In the genomic region with DNA sequence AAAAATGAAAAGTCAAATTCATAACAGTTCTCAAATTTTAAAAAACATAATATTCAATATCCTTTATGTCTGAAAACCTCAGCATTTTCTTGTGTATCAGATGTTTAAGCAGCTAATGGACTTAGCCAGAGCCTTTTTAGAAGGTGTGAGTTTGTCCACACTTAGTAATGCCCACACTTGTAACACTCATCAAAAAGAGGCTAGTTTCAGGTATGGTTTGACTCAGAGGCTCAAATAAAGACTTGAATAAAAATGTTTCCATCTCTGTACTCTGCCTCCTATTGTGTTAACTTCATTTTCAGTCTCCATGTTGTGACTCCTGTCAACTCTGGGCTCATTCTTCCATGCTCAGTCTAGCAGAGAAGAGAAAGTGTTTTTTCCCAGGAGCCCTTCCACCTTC, we compare ENCODE assay signal across 28 cellular contexts.
DNase-seq lines count a peak whose midpoint lies in the region; ATAC-seq, FAIRE-seq and TF ChIP-seq lines count a peak whose summit lies in the region.
"Had no signal": no experiment of that assay in that cellular context is flagged by ENCODE, and none has a peak within 500 bp of the region (broad histone marks: within the 10 kb centered on the region; RNA-seq: fewer than 3 reads in every experiment).

No MANE protein-coding gene starts in this region.

- no peaks in the 10 kb centered on the region for H3K36me3 ChIP-seq in Panc1 (ENCODE audit: control insufficient read depth, insufficient read depth, low read length)
- H3K36me3 ChIP-seq: heart right ventricle, thoracic aorta had no signal

- H3K4me1 ChIP-seq in Panc1 (ENCODE audit: control insufficient read depth, insufficient read depth, low read length): peaks cover 14% of the 10 kb centered on the region
- H3K4me1 ChIP-seq: parathyroid adenoma had no signal

- intact Hi-C loops in Panc1 (cut with micrococcal nuclease; ENCODE audit: unreplicated experiment): loop anchor here (10.0 kb wide), 1 partner anchor 307 kb away; a partner anchor contains a TSS

- no peaks in the 10 kb centered on the region for H3K9me3 ChIP-seq in Panc1 (ENCODE audit: control insufficient read depth, insufficient read depth, low read depth, low read length)
- H3K9me3 ChIP-seq: heart right ventricle, thoracic aorta had no signal

- no peak for TF ChIP-seq CTCF in Panc1 (IDR thresholded peaks at IDR 0.05)
- TF ChIP-seq CTCF in GM20000 (IDR thresholded peaks at IDR 0.05; ENCODE audit: extremely low read depth, missing control alignments): no peak

- in situ Hi-C loops in Panc1 (cut with HindIII; ENCODE audit: low pct_unique_long_range_greater_than_20kb, low sequenced_read_pairs): no loop called here

- DNase-seq in Panc1 (ENCODE audit: low read depth, low spot score): no peak
- no peak for DNase-seq in GM20000 (ENCODE audit: low spot score)
- DNase-seq in cerebellar cortex (ENCODE audit: low spot score): no peak
- DNase-seq: activated CD4-positive, alpha-beta memory T cell treated with anti-CD3 and anti-CD28 coated beads for 36 hours; activated CD8-positive, alpha-beta memory T cell treated with anti-CD3 and anti-CD28 coated beads, Interleukin-2, amount 50 U/mL, for 48 hours; anterior cingulate cortex; CD4-positive, alpha-beta memory T cell; heart right ventricle; left ventricle myocardium superior; mesendoderm; NCI-H1436 treated with DMSO at 0.1 percent for 48 hours; NCI-H226; NCI-H526 treated with DMSO at 0.1 percent for 48 hours; NK-92 treated with Interleukin-12 subunit alpha and Interleukin-12 subunit beta, amount 100 ng/mL, for 24 hours; retina; stimulated activated naive CD4-positive, alpha-beta T cell had no signal

- POLR2A ChIA-PET in Panc1 (lab: Charles Lee): no interaction called here

- ATAC-seq in GM18502 (IDR thresholded peaks at IDR 0.05; ENCODE audit: poor library complexity, unreplicated experiment) (peak; percentile 49), GM21576 (IDR thresholded peaks at IDR 0.05; ENCODE audit: unreplicated experiment) (peak; percentile 47), Panc1 (no peak), HG02571 (IDR thresholded peaks at IDR 0.05; ENCODE audit: unreplicated experiment) (no peak)
- ATAC-seq: heart right ventricle, left ventricle myocardium superior had no signal

- no peak overlapping the region for H3K4me3 ChIP-seq in Panc1 (ENCODE audit: low read depth in 2 of 2, low read length in 2 of 2)
- H3K4me3 ChIP-seq: heart right ventricle, SK-N-MC, thoracic aorta had no signal

- peak; percentile 60 for FAIRE-seq in G401.6 (lab: Jason Lieb, UNC)
- FAIRE-seq: bronchial epithelial cell, endothelial cell of umbilical vein, frontal cortex, keratinocyte, urothelium cell line had no signal

- CTCF ChIA-PET in Panc1 (lab: Charles Lee): no interaction called here

- peak overlapping the region; percentile 48; the same call in 1 of the 2 replicates for H3K27ac ChIP-seq in Panc1 (ENCODE audit: low read length)
- H3K27ac ChIP-seq: heart right ventricle, parathyroid adenoma, SK-N-MC, thoracic aorta had no signal

- no TSS peak for BruUV-seq in Panc1 (replicated peaks; lab: Mats Ljungman, UMichigan)

- H3K27me3 ChIP-seq in Panc1 (ENCODE audit: control insufficient read depth, insufficient read depth, low read length): no peaks in the 10 kb centered on the region

Comparison
In these comparisons a context has a peak if more than half of its experiments do, and no peak if none do; other contexts are left out.
1. ATAC-seq: peak in GM18502 (single experiment) and GM21576 (single experiment); none in Panc1 (single experiment) and HG02571 (single experiment).